Comparison of ENCODE assay signal across 23 cellular contexts in genomic region chr7:105133358-105133757, GRCh38.
"Had no signal": no experiment of that assay in that cellular context is flagged by ENCODE, and none has a peak within 500 bp of the region (broad histone marks: within the 10 kb centered on the region; RNA-seq: fewer than 3 reads in every experiment).

No MANE protein-coding gene starts in this region.

- H3K4me1 ChIP-seq: left lung had no signal

- H3K4me3 Mint-ChIP-seq: activated naive CD8-positive, alpha-beta T cell; activated T-helper 1 cell treated with anti-CD3 and anti-CD28 coated beads, Interleukin-12 subunit alpha, Interleukin-12 subunit beta, Interleukin-2, Interleukin-4 antibody, amounts not matched to agents 30 ng/mL and 10 ng/mL and 1 ng/mL, durations not matched to agents 14 hours and 24 hours and 36 hours; naive thymus-derived CD4-positive, alpha-beta T cell; stimulated activated naive CD8-positive, alpha-beta T cell treated with anti-CD3 and anti-CD28 coated beads, Interleukin-15, amount 100 ng/mL, for 72 hours; T-helper 1 cell treated with Interleukin-12 subunit alpha and Interleukin-12 subunit beta and Interleukin-4 antibody, amounts not matched to agents 30 μg/mL and 1 μg/mL, for 36 hours; WTC11 had no signal

- H3K9me3 Mint-ChIP-seq: activated T-helper 1 cell treated with anti-CD3 and anti-CD28 coated beads, Interleukin-12 subunit alpha, Interleukin-12 subunit beta, Interleukin-2, Interleukin-4 antibody, amounts not matched to agents 30 ng/mL and 10 ng/mL and 1 ng/mL, durations not matched to agents 14 hours and 24 hours and 36 hours; naive thymus-derived CD4-positive, alpha-beta T cell; stimulated activated naive CD8-positive, alpha-beta T cell treated with anti-CD3 and anti-CD28 coated beads, Interleukin-15, amount 100 ng/mL, for 72 hours; T-helper 1 cell treated with Interleukin-12 subunit alpha and Interleukin-12 subunit beta and Interleukin-4 antibody, amounts not matched to agents 30 μg/mL and 1 μg/mL, for 36 hours; WTC11 had no signal

- ATAC-seq: left lung; naive thymus-derived CD4-positive, alpha-beta T cell; psoas muscle; stimulated activated naive CD8-positive, alpha-beta T cell treated with anti-CD3 and anti-CD28 coated beads, Interleukin-15, amount 100 ng/mL, for 72 hours; WTC11 had no signal

- H3K27me3 ChIP-seq: hepatocyte, left lung, right atrium auricular region, tibial artery had no signal

- H3K27me3 Mint-ChIP-seq: activated naive CD8-positive, alpha-beta T cell; naive thymus-derived CD4-positive, alpha-beta T cell; stimulated activated naive CD8-positive, alpha-beta T cell treated with anti-CD3 and anti-CD28 coated beads, Interleukin-15, amount 100 ng/mL, for 72 hours had no signal

- H2AFZ ChIP-seq: hepatocyte had no signal

- H3K4me2 ChIP-seq: hepatocyte had no signal

- H3K27ac ChIP-seq: hepatocyte, left lung, psoas muscle, right atrium auricular region, tibial artery had no signal

- H3K4me3 ChIP-seq: hepatocyte, left lung, lung, psoas muscle, right atrium auricular region, tibial artery had no signal

- H3K27ac Mint-ChIP-seq: activated T-helper 1 cell treated with anti-CD3 and anti-CD28 coated beads, Interleukin-12 subunit alpha, Interleukin-12 subunit beta, Interleukin-2, Interleukin-4 antibody, amounts not matched to agents 30 ng/mL and 10 ng/mL and 1 ng/mL, durations not matched to agents 14 hours and 24 hours and 36 hours; T-helper 1 cell treated with Interleukin-12 subunit alpha and Interleukin-12 subunit beta and Interleukin-4 antibody, amounts not matched to agents 30 μg/mL and 1 μg/mL, for 36 hours had no signal

- DNase-seq: activated CD4-positive, alpha-beta T cell treated with anti-CD3 and anti-CD28 coated beads, Interleukin-2, amount 50 U/mL, for 48 hours; activated CD8-positive, alpha-beta memory T cell treated with anti-CD3 and anti-CD28 coated beads, Interleukin-2, amount 50 U/mL, for 48 hours; activated naive CD4-positive, alpha-beta T cell; cerebellar nuclear complex; cortex of kidney; erythroblast; foreskin melanocyte; kidney glomerular epithelial cell; left lung; naive thymus-derived CD4-positive, alpha-beta T cell; psoas muscle; stimulated activated CD4-positive, alpha-beta T cell treated with anti-CD3 and anti-CD28 coated beads, Interleukin-12 subunit alpha, Interleukin-12 subunit beta, amount 100 ng/mL, for 4 hours; stimulated activated CD4-positive, alpha-beta T cell treated with anti-CD3 and anti-CD28 coated beads, Interleukin-4, amount 100 ng/mL, for 4 hours; stimulated activated naive CD8-positive, alpha-beta T cell treated with anti-CD3 and anti-CD28 coated beads, Interleukin-15, amount 100 ng/mL, for 72 hours; T1000; tibial artery had no signal
